13 cellular contexts compared by ENCODE assay signal in the genomic region with DNA sequence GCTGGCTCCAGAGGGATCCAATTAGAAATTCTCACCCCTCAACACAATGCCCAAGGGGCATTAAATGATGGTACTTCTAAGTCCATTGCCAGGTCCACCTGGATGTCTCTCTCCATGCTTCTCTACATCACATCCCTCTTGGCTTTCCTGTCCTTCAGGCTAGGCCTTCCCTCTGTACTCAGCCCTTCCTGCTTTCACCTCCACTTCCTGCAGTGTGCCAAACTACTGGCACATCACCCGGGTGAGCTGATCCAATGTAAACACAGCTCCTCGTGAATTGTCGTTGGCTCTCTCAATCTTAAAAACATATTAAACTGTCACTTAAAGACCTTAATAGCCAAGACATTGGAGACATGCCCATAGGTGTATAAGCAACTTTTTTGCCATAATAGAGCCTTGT. TPM values are rescaled to one million over a fixed set of nuclear protein-coding genes. Genes with fewer than 3 reads are reported as not detected.
DNase-seq lines count a peak whose midpoint lies in the region; ATAC-seq, FAIRE-seq and TF ChIP-seq lines count a peak whose summit lies in the region.
"Had no signal": no experiment of that assay in that cellular context is flagged by ENCODE, and none has a peak within 500 bp of the region (broad histone marks: within the 10 kb centered on the region; RNA-seq: fewer than 3 reads in every experiment).

No MANE protein-coding gene starts in this region.

- H3K4me3 Mint-ChIP-seq in astrocyte (ENCODE audit: unreplicated experiment), result peak overlapping the region; percentile 92
- no peak overlapping the region for H3K4me3 Mint-ChIP-seq in mesothelial cell of epicardium
- no peak overlapping the region for H3K4me3 Mint-ChIP-seq in activated T-cell treated with anti-CD3 and anti-CD28 coated beads, Interleukin-2, amount 50 U/mL, for 24 hours
- H3K4me3 Mint-ChIP-seq: activated CD4-positive, alpha-beta memory T cell treated with anti-CD3 and anti-CD28 coated beads for 36 hours; activated naive CD8-positive, alpha-beta T cell treated with anti-CD3 and anti-CD28 coated beads, Interleukin-2, amount 10 ng/mL, durations not matched to agents 7 days and 5 days had no signal

- H3K9me3 Mint-ChIP-seq in astrocyte (ENCODE audit: unreplicated experiment), result no peaks in the 10 kb centered on the region
- H3K9me3 Mint-ChIP-seq in mesothelial cell of epicardium, result no peaks in the 10 kb centered on the region
- H3K9me3 Mint-ChIP-seq in activated T-cell treated with anti-CD3 and anti-CD28 coated beads, Interleukin-2, amount 50 U/mL, for 24 hours, result no peaks in the 10 kb centered on the region
- H3K9me3 Mint-ChIP-seq: activated CD4-positive, alpha-beta memory T cell treated with anti-CD3 and anti-CD28 coated beads for 36 hours; activated naive CD8-positive, alpha-beta T cell treated with anti-CD3 and anti-CD28 coated beads, Interleukin-2, amount 10 ng/mL, durations not matched to agents 7 days and 5 days had no signal

- FAIRE-seq in astrocyte (lab: Jason Lieb, UNC), result no peak
- FAIRE-seq: GM12891 had no signal

- peak overlapping the region in 11 of 12 donors; percentile 33 to 84 (median 71) for H3K27ac ChIP-seq in heart left ventricle
- peak overlapping the region; percentile 61 for H3K27ac ChIP-seq in astrocyte (ENCODE audit: low read depth, low read length)
- H3K27ac ChIP-seq in uterus, result peak overlapping the region; percentile 77 to 80

- H3K27me3 Mint-ChIP-seq in astrocyte (ENCODE audit: low read depth, unreplicated experiment) (no peaks in the 10 kb centered on the region), mesothelial cell of epicardium (ENCODE audit: low read depth) (no peaks in the 10 kb centered on the region)
- peaks cover 26% of the 10 kb centered on the region for H3K27me3 Mint-ChIP-seq in activated T-cell treated with anti-CD3 and anti-CD28 coated beads, Interleukin-2, amount 50 U/mL, for 24 hours

- peaks cover 62% of the 10 kb centered on the region for H3K4me1 Mint-ChIP-seq in astrocyte (ENCODE audit: low read depth, unreplicated experiment)
- H3K4me1 Mint-ChIP-seq in mesothelial cell of epicardium, result peaks cover 61% of the 10 kb centered on the region
- H3K4me1 Mint-ChIP-seq in activated T-cell treated with anti-CD3 and anti-CD28 coated beads, Interleukin-2, amount 50 U/mL, for 24 hours (ENCODE audit: low read depth), result peaks cover 21% of the 10 kb centered on the region

- TF ChIP-seq CTCF in heart left ventricle (IDR thresholded peaks at IDR 0.05) (no peak), astrocyte (IDR thresholded peaks at IDR 0.05; ENCODE audit: insufficient read depth, low read depth, low read length) (no peak), mesothelial cell of epicardium (IDR thresholded peaks at IDR 0.05; ENCODE audit: unreplicated experiment) (no peak), uterus (IDR thresholded peaks at IDR 0.05) (no peak)

- H3K36me3 ChIP-seq in heart left ventricle, result peaks cover 0 to 22% (median 3%) of the 10 kb centered on the region in 9 donors
- no peaks in the 10 kb centered on the region for H3K36me3 ChIP-seq in astrocyte (ENCODE audit: insufficient read depth, low read length)
- H3K36me3 ChIP-seq in uterus, result no peaks in the 10 kb centered on the region
- H3K36me3 ChIP-seq: BE2C had no signal

- no peaks in the 10 kb centered on the region for H4K20me1 ChIP-seq in astrocyte (ENCODE audit: insufficient read depth, low read length)

- ATAC-seq in heart left ventricle, result no peak
- no peak for ATAC-seq in Right ventricle myocardium superior (ENCODE audit: poor library complexity)
- no peak for ATAC-seq in GM21576 (IDR thresholded peaks at IDR 0.05; ENCODE audit: unreplicated experiment)

- H3K27me3 ChIP-seq in heart left ventricle, result no peaks in the 10 kb centered on the region
- no peaks in the 10 kb centered on the region for H3K27me3 ChIP-seq in astrocyte (ENCODE audit: insufficient read depth, low read length)
- no peaks in the 10 kb centered on the region for H3K27me3 ChIP-seq in uterus
- H3K27me3 ChIP-seq: BE2C had no signal

- peaks cover 40% of the 10 kb centered on the region for H3K79me2 ChIP-seq in astrocyte (ENCODE audit: insufficient read depth, low read length)

- no peak overlapping the region for H2AFZ ChIP-seq in astrocyte (ENCODE audit: low read depth, low read length)

- peak overlapping the region; percentile 82 for H3K4me2 ChIP-seq in astrocyte (ENCODE audit: low read length)

- H3K36me3 Mint-ChIP-seq in astrocyte (ENCODE audit: low read depth, unreplicated experiment), result peaks cover 57% of the 10 kb centered on the region
- peaks cover 3% of the 10 kb centered on the region for H3K36me3 Mint-ChIP-seq in mesothelial cell of epicardium
- no peaks in the 10 kb centered on the region for H3K36me3 Mint-ChIP-seq in activated T-cell treated with anti-CD3 and anti-CD28 coated beads, Interleukin-2, amount 50 U/mL, for 24 hours (ENCODE audit: low read depth)
- H3K36me3 Mint-ChIP-seq: activated CD4-positive, alpha-beta memory T cell treated with anti-CD3 and anti-CD28 coated beads for 36 hours; activated naive CD8-positive, alpha-beta T cell treated with anti-CD3 and anti-CD28 coated beads, Interleukin-2, amount 10 ng/mL, durations not matched to agents 7 days and 5 days had no signal

- TF ChIP-seq POLR2A in heart left ventricle (IDR thresholded peaks at IDR 0.05) (no peak), uterus (IDR thresholded peaks at IDR 0.05) (no peak)

- DNase-seq in heart left ventricle (no peak), Right ventricle myocardium superior (no peak), astrocyte (ENCODE audit: low read depth) (no peak), mesothelial cell of epicardium (ENCODE audit: low spot score in 2 of 2, unreplicated experiment in 2 of 2) (no peak), uterus (peak in 1 of 2 donors; percentile 40), midbrain (lab: John Stamatoyannopoulos, UW) (no peak)
- no peak for DNase-seq in activated T-cell treated with anti-CD3 and anti-CD28 coated beads, Interleukin-2, amount 50 U/mL, for 24 hours
- DNase-seq: activated CD4-positive, alpha-beta memory T cell treated with anti-CD3 and anti-CD28 coated beads for 36 hours; activated naive CD8-positive, alpha-beta T cell treated with anti-CD3 and anti-CD28 coated beads, Interleukin-2, amount 10 ng/mL, durations not matched to agents 7 days and 5 days; BE2C; NCI-H2227 treated with DMSO at 0.1 percent for 48 hours had no signal

- intact Hi-C loops in heart left ventricle (cut with DNase I) (loop anchor here in 4 of 10 donors (5.0 to 10.0 kb wide), 3 partner anchors 42 to 61 kb away; no protein-coding TSS in a partner anchor), Right ventricle myocardium superior (cut with DNase I) (no loop called here), uterus (cut with DNase I; ENCODE audit: low total_unique reads) (no loop called here)

- H3K4me1 ChIP-seq in heart left ventricle, result peaks cover 8 to 87% (median 66%) of the 10 kb centered on the region in 12 donors
- H3K4me1 ChIP-seq in astrocyte (ENCODE audit: insufficient read depth, low read length), result peaks cover 73% of the 10 kb centered on the region
- H3K4me1 ChIP-seq in uterus, result peaks cover 0 to 3% of the 10 kb centered on the region in 2 donors
- H3K4me1 ChIP-seq: BE2C had no signal

- peak overlapping the region; percentile 57 for H3K9ac ChIP-seq in astrocyte (ENCODE audit: low read length)

- H3K4me3 ChIP-seq in heart left ventricle (peak overlapping the region in 4 of 12 donors; percentile 0 to 73 (median 30)), astrocyte (ENCODE audit: insufficient read depth, low read depth, low read length) (peak overlapping the region; percentile 25), uterus (no peak overlapping the region)

- 4 to 19% (median 14%) methylated on average over 3 of the region's 3 CpGs for WGBS in heart left ventricle, 4 donors

- no peaks in the 10 kb centered on the region for H3K9me3 ChIP-seq in heart left ventricle
- no peaks in the 10 kb centered on the region for H3K9me3 ChIP-seq in astrocyte (ENCODE audit: insufficient read depth, low read depth, low read length)
- H3K9me3 ChIP-seq in uterus, result no peaks in the 10 kb centered on the region
- H3K9me3 ChIP-seq: BE2C had no signal

- H3K27ac Mint-ChIP-seq in astrocyte (ENCODE audit: unreplicated experiment) (peak overlapping the region; percentile 42), mesothelial cell of epicardium (peak overlapping the region; percentile 26)
- H3K27ac Mint-ChIP-seq in activated T-cell treated with anti-CD3 and anti-CD28 coated beads, Interleukin-2, amount 50 U/mL, for 24 hours, result no peak overlapping the region
- H3K27ac Mint-ChIP-seq: activated CD4-positive, alpha-beta memory T cell treated with anti-CD3 and anti-CD28 coated beads for 36 hours; activated naive CD8-positive, alpha-beta T cell treated with anti-CD3 and anti-CD28 coated beads, Interleukin-2, amount 10 ng/mL, durations not matched to agents 7 days and 5 days had no signal

RNA-seq across cellular contexts. Expression of gene LMCD1, which starts 4.0 kb away (rescaled TPM):
- 100 to 1,000 TPM in 1 of 9 donors, 10 to 100 TPM in 8; 36.8 to 382 (median 54.6) TPM for total RNA-seq in heart left ventricle
- polyA plus RNA-seq in heart left ventricle, result 100 to 1,000 TPM in 1 of 2 donors, 10 to 100 TPM in 1; 34.9 to 661 TPM
- 49.6 TPM for total RNA-seq in Right ventricle myocardium superior
- 374 and 437 TPM in 2 replicates for total RNA-seq in astrocyte
- 20.8 to 24.2 TPM (median 22.4 TPM) in 3 replicates for total RNA-seq in mesothelial cell of epicardium
- 100 to 1,000 TPM in 2 of 4 donors, 10 to 100 TPM in 2; 70.9 to 163 (median 115) TPM for total RNA-seq in uterus
